28 cellular contexts compared by ENCODE assay signal in genomic region chr1:248613742-248614141, GRCh38. TPM values are rescaled to one million over a fixed set of nuclear protein-coding genes. Genes with fewer than 3 reads are reported as not detected.
DNase-seq lines count a peak whose midpoint lies in the region; ATAC-seq and TF ChIP-seq lines count a peak whose summit lies in the region.
"Had no signal": no experiment of that assay in that cellular context is flagged by ENCODE, and none has a peak within 500 bp of the region (broad histone marks: within the 10 kb centered on the region; RNA-seq: fewer than 3 reads in every experiment).

No MANE protein-coding gene starts in this region.

- BruUV-seq in A673 (replicated peaks; lab: Mats Ljungman, UMichigan) = no TSS peak

- intact Hi-C loops in activated CD4-positive, alpha-beta memory T cell treated with anti-CD3 and anti-CD28 coated beads for 36 hours (cut with micrococcal nuclease) = no loop called here
- intact Hi-C loops in A673 (cut with micrococcal nuclease; ENCODE audit: unreplicated experiment) = loop anchor here (10.0 kb wide), 1 partner anchor 369 kb away; no protein-coding TSS in a partner anchor

- H3K4me3 ChIP-seq in smooth muscle cell (no peak overlapping the region), A673 (ENCODE audit: low read depth, low read length, poor library complexity, severe bottlenecking) (no peak overlapping the region)
- H3K4me3 ChIP-seq: skin epidermis had no signal

- peaks cover 11% of the 10 kb centered on the region for H3K4me1 Mint-ChIP-seq in activated CD4-positive, alpha-beta memory T cell treated with anti-CD3 and anti-CD28 coated beads for 36 hours (ENCODE audit: low read depth)
- H3K4me1 Mint-ChIP-seq in activated CD4-positive, alpha-beta memory T cell treated with anti-CD3 and anti-CD28 coated beads, Interleukin-2, amount 10 ng/mL, durations not matched to agents 7 days and 5 days = peaks cover 4% of the 10 kb centered on the region
- peaks cover 27% of the 10 kb centered on the region for H3K4me1 Mint-ChIP-seq in activated naive CD8-positive, alpha-beta T cell (ENCODE audit: low read depth)
- H3K4me1 Mint-ChIP-seq: B cell; CD8-positive, alpha-beta memory T cell; mesothelial cell of epicardium had no signal

- H3K9ac ChIP-seq in smooth muscle cell (ENCODE audit: low read depth) = no peak overlapping the region

- H3K9me3 ChIP-seq in smooth muscle cell (replicated peaks; ENCODE audit: low read depth) (peaks cover 17% of the 10 kb centered on the region), A673 (ENCODE audit: low read depth, low read length, poor library complexity, severe bottlenecking) (no peaks in the 10 kb centered on the region)

- H3K79me2 ChIP-seq in smooth muscle cell (ENCODE audit: low read depth) = no peaks in the 10 kb centered on the region

- peak; percentile 79 for ATAC-seq in GM19324 (IDR thresholded peaks at IDR 0.05; ENCODE audit: low FRiP score, unreplicated experiment)
- peak; percentile 54 for ATAC-seq in HG02973 (IDR thresholded peaks at IDR 0.05; ENCODE audit: unreplicated experiment)
- ATAC-seq: HCT116; left ventricle myocardium superior; naive thymus-derived CD4-positive, alpha-beta T cell; Panc1 had no signal

- no peaks in the 10 kb centered on the region for H3K9me3 Mint-ChIP-seq in activated CD4-positive, alpha-beta memory T cell treated with anti-CD3 and anti-CD28 coated beads for 36 hours
- no peaks in the 10 kb centered on the region for H3K9me3 Mint-ChIP-seq in activated CD4-positive, alpha-beta memory T cell treated with anti-CD3 and anti-CD28 coated beads, Interleukin-2, amount 10 ng/mL, durations not matched to agents 7 days and 5 days
- H3K9me3 Mint-ChIP-seq in activated naive CD8-positive, alpha-beta T cell (ENCODE audit: low read depth) = no peaks in the 10 kb centered on the region
- H3K9me3 Mint-ChIP-seq: activated B cell treated with CpG ODN at 0.5 μM for 24 hours; CD8-positive, alpha-beta memory T cell; naive thymus-derived CD4-positive, alpha-beta T cell had no signal

- H3K27me3 Mint-ChIP-seq in activated CD4-positive, alpha-beta memory T cell treated with anti-CD3 and anti-CD28 coated beads for 36 hours = peaks cover 2% of the 10 kb centered on the region
- H3K27me3 Mint-ChIP-seq in activated CD4-positive, alpha-beta memory T cell treated with anti-CD3 and anti-CD28 coated beads, Interleukin-2, amount 10 ng/mL, durations not matched to agents 7 days and 5 days = no peaks in the 10 kb centered on the region
- no peaks in the 10 kb centered on the region for H3K27me3 Mint-ChIP-seq in activated naive CD8-positive, alpha-beta T cell
- H3K27me3 Mint-ChIP-seq: activated B cell treated with CpG ODN at 0.5 μM for 24 hours; B cell; naive thymus-derived CD4-positive, alpha-beta T cell had no signal

- TF ChIP-seq CTCF in smooth muscle cell (IDR thresholded peaks at IDR 0.05; ENCODE audit: borderline replicate concordance, insufficient read depth, poor library complexity, severe bottlenecking) (no peak), A673 (conservative IDR thresholded peaks at IDR 0.05; ENCODE audit: low read depth, low read length) (no peak)

- POLR2A ChIA-PET in activated CD4-positive, alpha-beta memory T cell treated with anti-CD3 and anti-CD28 coated beads for 36 hours (lab: Charles Lee) = no interaction called here
- POLR2A ChIA-PET in activated CD4-positive, alpha-beta memory T cell treated with anti-CD3 and anti-CD28 coated beads, Interleukin-2, amount 10 ng/mL, durations not matched to agents 7 days and 5 days (lab: Charles Lee) = interaction anchor here (0.7 kb wide), 1 partner anchor 143 kb away, joined by 3 read pairs; no protein-coding TSS in a partner anchor
- POLR2A ChIA-PET in A673 (lab: Charles Lee; ENCODE audit: low non-redundant PET) = no interaction called here

- WGBS in smooth muscle cell (ENCODE audit: low lambda C conversion rate) = 70% methylated on average over 1 of the region's 1 CpG

- H3K4me3 Mint-ChIP-seq in activated CD4-positive, alpha-beta memory T cell treated with anti-CD3 and anti-CD28 coated beads for 36 hours = no peak overlapping the region
- no peak overlapping the region for H3K4me3 Mint-ChIP-seq in activated CD4-positive, alpha-beta memory T cell treated with anti-CD3 and anti-CD28 coated beads, Interleukin-2, amount 10 ng/mL, durations not matched to agents 7 days and 5 days
- H3K4me3 Mint-ChIP-seq in activated naive CD8-positive, alpha-beta T cell = no peak overlapping the region
- H3K4me3 Mint-ChIP-seq: activated B cell treated with CpG ODN at 0.5 μM for 24 hours; B cell; CD8-positive, alpha-beta memory T cell; mesothelial cell of epicardium; naive thymus-derived CD4-positive, alpha-beta T cell had no signal

- H3F3A ChIP-seq in smooth muscle cell (ENCODE audit: low read depth) = no peaks in the 10 kb centered on the region

- H3K27ac Mint-ChIP-seq in activated CD4-positive, alpha-beta memory T cell treated with anti-CD3 and anti-CD28 coated beads for 36 hours = peak overlapping the region; percentile 47
- no peak overlapping the region for H3K27ac Mint-ChIP-seq in activated CD4-positive, alpha-beta memory T cell treated with anti-CD3 and anti-CD28 coated beads, Interleukin-2, amount 10 ng/mL, durations not matched to agents 7 days and 5 days
- H3K27ac Mint-ChIP-seq in activated naive CD8-positive, alpha-beta T cell = peak overlapping the region; percentile 46
- H3K27ac Mint-ChIP-seq: activated B cell treated with CpG ODN at 0.5 μM for 24 hours, B cell, mesothelial cell of epicardium had no signal

- no peaks in the 10 kb centered on the region for H4K20me1 ChIP-seq in smooth muscle cell (ENCODE audit: low read depth)

- H3K27ac ChIP-seq in smooth muscle cell (ENCODE audit: low read depth) (no peak overlapping the region), A673 (ENCODE audit: low read depth, low read length, poor library complexity, severe bottlenecking) (no peak overlapping the region)
- H3K27ac ChIP-seq: skin epidermis had no signal

- DNase-seq in activated CD4-positive, alpha-beta memory T cell treated with anti-CD3 and anti-CD28 coated beads for 36 hours = no peak
- DNase-seq in activated CD4-positive, alpha-beta memory T cell treated with anti-CD3 and anti-CD28 coated beads, Interleukin-2, amount 10 ng/mL, durations not matched to agents 7 days and 5 days = no peak
- DNase-seq in putamen (ENCODE audit: low spot score) (no peak), smooth muscle cell (lab: John Stamatoyannopoulos, UW; ENCODE audit: unreplicated experiment) (no peak), A673 (ENCODE audit: low spot score) (no peak)
- DNase-seq: activated B cell treated with CpG ODN at 0.5 μM for 24 hours; activated effector memory CD4-positive, alpha-beta T cell treated with anti-CD3 and anti-CD28 coated beads, Interleukin-2, amount 50 U/mL, for 16 hours; CD8-positive, alpha-beta memory T cell; islet precursor cell; left ventricle myocardium superior; naive thymus-derived CD4-positive, alpha-beta T cell; NCI-H1694 treated with DMSO at 0.1 percent for 48 hours; NCI-H2171 treated with DMSO at 0.1 percent for 48 hours; NCI-H524 treated with DMSO at 0.1 percent for 48 hours; nucleus accumbens; SHP77 treated with DMSO at 0.1 percent for 48 hours; stimulated activated CD4-positive, alpha-beta T cell treated with anti-CD3 and anti-CD28 coated beads, Interleukin-1b, Interleukin-23, amount 100 ng/mL, for 48 hours; T1000 had no signal

- H3K36me3 Mint-ChIP-seq in activated CD4-positive, alpha-beta memory T cell treated with anti-CD3 and anti-CD28 coated beads for 36 hours = no peaks in the 10 kb centered on the region
- no peaks in the 10 kb centered on the region for H3K36me3 Mint-ChIP-seq in activated CD4-positive, alpha-beta memory T cell treated with anti-CD3 and anti-CD28 coated beads, Interleukin-2, amount 10 ng/mL, durations not matched to agents 7 days and 5 days (ENCODE audit: low read depth)
- no peaks in the 10 kb centered on the region for H3K36me3 Mint-ChIP-seq in activated naive CD8-positive, alpha-beta T cell
- H3K36me3 Mint-ChIP-seq: CD8-positive, alpha-beta memory T cell; mesothelial cell of epicardium; naive thymus-derived CD4-positive, alpha-beta T cell had no signal

- H3K4me2 ChIP-seq in smooth muscle cell = no peak overlapping the region

- H2AFZ ChIP-seq in smooth muscle cell (ENCODE audit: low read depth) = no peak overlapping the region

- H3K36me3 ChIP-seq in smooth muscle cell (ENCODE audit: low read depth) (no peaks in the 10 kb centered on the region), A673 (ENCODE audit: insufficient read depth, low read length, poor library complexity, severe bottlenecking) (no peaks in the 10 kb centered on the region)

- H3K27me3 ChIP-seq in smooth muscle cell (ENCODE audit: low read depth) = no peaks in the 10 kb centered on the region
- no peaks in the 10 kb centered on the region for H3K27me3 ChIP-seq in A673 (replicated peaks; ENCODE audit: insufficient read depth, low read depth, low read length, poor library complexity)

- CTCF ChIA-PET in activated CD4-positive, alpha-beta memory T cell treated with anti-CD3 and anti-CD28 coated beads for 36 hours (lab: Charles Lee) = interaction anchor here (0.5 to 1.4 kb wide), 2 partner anchors 9 to 54 kb away, joined by 3 to 4 read pairs; no protein-coding TSS in a partner anchor
- CTCF ChIA-PET in activated CD4-positive, alpha-beta memory T cell treated with anti-CD3 and anti-CD28 coated beads, Interleukin-2, amount 10 ng/mL, durations not matched to agents 7 days and 5 days (lab: Charles Lee) = interaction anchor here (1.4 kb wide), 1 partner anchor 9 kb away, joined by 7 read pairs; no protein-coding TSS in a partner anchor
- CTCF ChIA-PET in A673 (lab: Charles Lee) = no interaction called here

- H3K4me1 ChIP-seq in smooth muscle cell (ENCODE audit: low read depth) = no peaks in the 10 kb centered on the region
- no peaks in the 10 kb centered on the region for H3K4me1 ChIP-seq in A673 (ENCODE audit: insufficient read depth, low read length, poor library complexity, severe bottlenecking)

RNA-seq across cellular contexts. Expression of gene OR2T10, which starts 16.2 kb away (rescaled TPM):
- total RNA-seq in activated CD4-positive, alpha-beta memory T cell treated with anti-CD3 and anti-CD28 coated beads for 36 hours = not detected
- not detected for total RNA-seq in activated CD4-positive, alpha-beta memory T cell treated with anti-CD3 and anti-CD28 coated beads, Interleukin-2, amount 10 ng/mL, durations not matched to agents 7 days and 5 days
- total RNA-seq in smooth muscle cell (not detected in 2 replicates), A673 (2021) (not detected in 2 replicates)
- not detected in 2 replicates for polyA plus RNA-seq in smooth muscle cell
- total RNA-seq: CD8-positive, alpha-beta memory T cell; left ventricle myocardium superior; mesothelial cell of epicardium; naive thymus-derived CD4-positive, alpha-beta T cell; pulmonary artery endothelial cell; temporal lobe had no signal
- polyA plus RNA-seq: CD8-positive, alpha-beta memory T cell; naive thymus-derived CD4-positive, alpha-beta T cell had no signal

RNA-seq across cellular contexts. Expression of gene OR2T11, which starts 21.1 kb away (rescaled TPM):
- total RNA-seq in activated CD4-positive, alpha-beta memory T cell treated with anti-CD3 and anti-CD28 coated beads for 36 hours = not detected
- total RNA-seq in activated CD4-positive, alpha-beta memory T cell treated with anti-CD3 and anti-CD28 coated beads, Interleukin-2, amount 10 ng/mL, durations not matched to agents 7 days and 5 days = not detected
- not detected in 2 replicates for total RNA-seq in smooth muscle cell
- polyA plus RNA-seq in smooth muscle cell = not detected in 2 replicates
- total RNA-seq in A673 (2021) = not detected in 2 replicates
- total RNA-seq: CD8-positive, alpha-beta memory T cell; left ventricle myocardium superior; mesothelial cell of epicardium; naive thymus-derived CD4-positive, alpha-beta T cell; pulmonary artery endothelial cell; temporal lobe had no signal
- polyA plus RNA-seq: CD8-positive, alpha-beta memory T cell; naive thymus-derived CD4-positive, alpha-beta T cell had no signal

RNA-seq across cellular contexts. Expression of gene OR2T35, which starts 31.3 kb away (rescaled TPM):
- not detected for total RNA-seq in activated CD4-positive, alpha-beta memory T cell treated with anti-CD3 and anti-CD28 coated beads for 36 hours
- not detected for total RNA-seq in activated CD4-positive, alpha-beta memory T cell treated with anti-CD3 and anti-CD28 coated beads, Interleukin-2, amount 10 ng/mL, durations not matched to agents 7 days and 5 days
- not detected in 2 replicates for total RNA-seq in smooth muscle cell
- not detected in 2 replicates for polyA plus RNA-seq in smooth muscle cell
- not detected in 2 replicates for total RNA-seq in A673 (2021)
- total RNA-seq: CD8-positive, alpha-beta memory T cell; left ventricle myocardium superior; mesothelial cell of epicardium; naive thymus-derived CD4-positive, alpha-beta T cell; pulmonary artery endothelial cell; temporal lobe had no signal
- polyA plus RNA-seq: CD8-positive, alpha-beta memory T cell; naive thymus-derived CD4-positive, alpha-beta T cell had no signal

RNA-seq across cellular contexts. Expression of gene OR2T34, which starts 39.2 kb away (rescaled TPM):
- total RNA-seq in activated CD4-positive, alpha-beta memory T cell treated with anti-CD3 and anti-CD28 coated beads for 36 hours = not detected
- total RNA-seq in activated CD4-positive, alpha-beta memory T cell treated with anti-CD3 and anti-CD28 coated beads, Interleukin-2, amount 10 ng/mL, durations not matched to agents 7 days and 5 days = not detected
- not detected in 2 replicates for total RNA-seq in smooth muscle cell
- not detected in 2 replicates for polyA plus RNA-seq in smooth muscle cell
- total RNA-seq in A673 (2021) = not detected in 2 replicates
- total RNA-seq: CD8-positive, alpha-beta memory T cell; left ventricle myocardium superior; mesothelial cell of epicardium; naive thymus-derived CD4-positive, alpha-beta T cell; pulmonary artery endothelial cell; temporal lobe had no signal
- polyA plus RNA-seq: CD8-positive, alpha-beta memory T cell had no signal

RNA-seq across cellular contexts. Expression of gene OR2T27, which starts 41.6 kb away (rescaled TPM):
- not detected for total RNA-seq in activated CD4-positive, alpha-beta memory T cell treated with anti-CD3 and anti-CD28 coated beads for 36 hours
- not detected for total RNA-seq in activated CD4-positive, alpha-beta memory T cell treated with anti-CD3 and anti-CD28 coated beads, Interleukin-2, amount 10 ng/mL, durations not matched to agents 7 days and 5 days
- total RNA-seq in smooth muscle cell = not detected in 2 replicates
- polyA plus RNA-seq in smooth muscle cell = not detected in 2 replicates
- total RNA-seq in A673 (2021) = not detected in 2 replicates
- total RNA-seq: activated B cell treated with CpG ODN at 0.5 μM for 24 hours; B cell; CD8-positive, alpha-beta memory T cell; left ventricle myocardium superior; mesothelial cell of epicardium; naive thymus-derived CD4-positive, alpha-beta T cell; pulmonary artery endothelial cell; temporal lobe had no signal
- polyA plus RNA-seq: CD8-positive, alpha-beta memory T cell; naive thymus-derived CD4-positive, alpha-beta T cell had no signal
